ENCODE assay signal across 8 cellular contexts in the genomic region with DNA sequence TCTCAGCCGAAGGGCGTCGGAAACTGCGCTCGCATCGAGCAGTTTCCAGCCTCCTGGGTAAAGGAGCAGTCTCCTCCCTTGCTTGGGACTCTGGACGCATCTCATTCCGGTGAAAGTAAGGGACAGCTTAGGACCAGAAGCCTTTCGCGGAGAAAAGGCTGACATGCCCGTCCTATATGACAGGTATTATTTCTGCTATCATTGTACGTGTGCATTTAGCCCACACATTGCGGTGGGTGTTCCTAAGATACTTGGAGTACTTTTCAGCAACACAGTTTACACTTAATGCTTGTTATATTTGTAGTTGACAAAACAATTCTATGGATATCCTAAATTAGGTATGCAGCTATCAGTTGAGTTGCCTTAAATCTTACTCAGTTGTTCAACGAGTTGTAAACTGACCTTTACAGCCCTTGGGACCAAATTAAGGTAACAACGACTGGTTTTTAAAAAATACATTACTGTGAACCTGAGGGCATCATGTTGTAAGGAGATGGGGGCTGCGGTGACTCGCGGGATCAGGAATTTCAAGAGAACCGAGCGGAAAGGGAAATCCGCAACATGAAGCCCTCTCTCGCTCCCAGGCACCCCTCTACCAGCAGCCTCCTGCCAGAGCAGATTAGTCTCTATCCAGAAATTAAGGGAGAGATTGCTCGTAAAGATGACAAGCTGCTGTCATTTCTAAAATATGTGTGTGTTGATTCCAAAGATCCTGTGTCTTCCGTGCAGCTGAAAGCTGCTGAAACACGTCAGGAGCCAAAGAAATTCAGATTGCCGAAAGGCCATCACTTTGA. TPM values are rescaled to one million over a fixed set of nuclear protein-coding genes. Genes with fewer than 3 reads are reported as not detected.
DNase-seq lines count a peak whose midpoint lies in the region; ATAC-seq and TF ChIP-seq lines count a peak whose summit lies in the region.

No MANE protein-coding gene starts in this region.

- H2AFZ ChIP-seq in OCI-LY3 (ENCODE audit: low read depth, low read length) = peak overlapping the region; percentile 77

- peak overlapping the region; percentile 66 for H3K9ac ChIP-seq in OCI-LY3 (ENCODE audit: low read length)

- H3K36me3 ChIP-seq in OCI-LY3 (replicated peaks; ENCODE audit: low read depth, low read length) = peaks cover 8% of the 10 kb centered on the region
- H3K36me3 ChIP-seq in mucosa of descending colon (ENCODE audit: low read depth) = no peaks in the 10 kb centered on the region
- no peaks in the 10 kb centered on the region for H3K36me3 ChIP-seq in aorta (ENCODE audit: control insufficient read depth in 1 of 2, insufficient read depth in 2 of 2, low read length in 1 of 2)

- peak overlapping the region; percentile 98 for H3K4me2 ChIP-seq in OCI-LY3 (ENCODE audit: low read length)

- no peak for TF ChIP-seq CTCF in AG09309 (IDR thresholded peaks at IDR 0.05; ENCODE audit: control insufficient read depth, insufficient read depth, low read depth, low read length, missing control alignments)
- no peak for TF ChIP-seq CTCF in OCI-LY3 (IDR thresholded peaks at IDR 0.05; ENCODE audit: low read depth, low read length)
- TF ChIP-seq CTCF in mucosa of descending colon (IDR thresholded peaks at IDR 0.05) = no peak

- H3K79me2 ChIP-seq in OCI-LY3 (ENCODE audit: low read length) = peaks cover 53% of the 10 kb centered on the region

- intact Hi-C loops in mucosa of descending colon (cut with DNase I, micrococcal nuclease) (no loop called here), aorta (cut with DNase I) (loop anchor here (2.0 to 5.0 kb wide), 2 partner anchors 109 to 465 kb away; partner anchors contain the start of genes DTWD1 (in 1 of the 2), FAM227B (in 1 of the 2) and SECISBP2L (in 1 of the 2))

- H3K27ac ChIP-seq in OCI-LY3 (ENCODE audit: low read length) (0 out of 2 replicates have a peak overlapping the region, but pooled peaks have one; percentile 13), cingulate gyrus (ENCODE audit: low read depth, low read length) (peak overlapping the region; percentile 57), aorta (ENCODE audit: low read depth in 1 of 2, low read length in 2 of 2) (peak overlapping the region in 1 of 2 donors; percentile 62)

- H3K9me3 ChIP-seq in OCI-LY3 (ENCODE audit: insufficient read depth, low read length) = no peaks in the 10 kb centered on the region
- H3K9me3 ChIP-seq in mucosa of descending colon = no peaks in the 10 kb centered on the region
- no peaks in the 10 kb centered on the region for H3K9me3 ChIP-seq in aorta (ENCODE audit: control insufficient read depth, low read length)

- DNase-seq in AG09309 (ENCODE audit: low read depth) = no peak
- peak in 1 of 3 donors; percentile 24 for DNase-seq in mucosa of descending colon
- DNase-seq in aorta = peak in 1 of 2 donors; percentile 67

- WGBS in aorta, 2 donors = 0 to 1% methylated on average over 26 of the region's 26 CpGs

- H4K20me1 ChIP-seq in OCI-LY3 (ENCODE audit: insufficient read depth, low read length) = peaks cover 14% of the 10 kb centered on the region

- H3K27me3 ChIP-seq in OCI-LY3 (ENCODE audit: low read depth, low read length) (no peaks in the 10 kb centered on the region), aorta (ENCODE audit: control insufficient read depth in 1 of 2, insufficient read depth in 2 of 2, low read length in 1 of 2) (no peaks in the 10 kb centered on the region)

- H3K4me1 ChIP-seq in OCI-LY3 (ENCODE audit: low read length) (peaks cover 22% of the 10 kb centered on the region), mucosa of descending colon (ENCODE audit: low read depth) (peaks cover 22% of the 10 kb centered on the region), aorta (ENCODE audit: control insufficient read depth in 1 of 2, insufficient read depth in 2 of 2, low read length in 2 of 2) (no peaks in the 10 kb centered on the region)

- ATAC-seq in GM18861 (IDR thresholded peaks at IDR 0.05; ENCODE audit: unreplicated experiment) (peak; percentile 10), mucosa of descending colon (no peak), aorta (ENCODE audit: low FRiP score) (no peak), HG03457 (IDR thresholded peaks at IDR 0.05; ENCODE audit: unreplicated experiment) (no peak), GM19035 (IDR thresholded peaks at IDR 0.05; ENCODE audit: unreplicated experiment) (no peak)

- H3K4me3 ChIP-seq in AG09309 (ENCODE audit: control insufficient read depth, low read depth, low read length) = peak overlapping the region; percentile 61
- H3K4me3 ChIP-seq in OCI-LY3 (ENCODE audit: low read length) = peak overlapping the region; percentile 82
- H3K4me3 ChIP-seq in mucosa of descending colon = peak overlapping the region; percentile 87
- H3K4me3 ChIP-seq in aorta (ENCODE audit: low read length in 2 of 2) = peak overlapping the region; percentile 91 to 97

RNA-seq across cellular contexts. Expression of gene COPS2, which starts 0.6 kb away (rescaled TPM):
- 100 to 1,000 TPM in 1 of 3 donors, 10 to 100 TPM in 2; 38.4 to 102 (median 43.5) TPM for total RNA-seq in mucosa of descending colon
- 10 to 100 TPM; 60.9 to 69.3 TPM for total RNA-seq in aorta
- polyA plus RNA-seq in aorta = 10 to 100 TPM; 64.5 to 85.9 TPM

RNA-seq across cellular contexts. Expression of gene GALK2, which starts 14.0 kb away (rescaled TPM):
- total RNA-seq in mucosa of descending colon (10 to 100 TPM; 35.6 to 39.7 (median 39.5) TPM), aorta (10 to 100 TPM; 27.4 to 36.2 TPM)
- 10 to 100 TPM; 12.4 to 16.5 TPM for polyA plus RNA-seq in aorta

Comparison
In these comparisons a context has a peak if more than half of its experiments do, and no peak if none do; other contexts are left out.
1. intact Hi-C loops: an anchor here in aorta (2.0 to 5.0 kb wide); none called in mucosa of descending colon.